ENCODE assay signal across 10 cellular contexts in genomic region chr22:21951062-21951461, GRCh38. TPM values are rescaled to one million over a fixed set of nuclear protein-coding genes. Genes with fewer than 3 reads are reported as not detected.
DNase-seq lines count a peak whose midpoint lies in the region; ATAC-seq and TF ChIP-seq lines count a peak whose summit lies in the region.
"Had no signal": no experiment of that assay in that cellular context is flagged by ENCODE, and none has a peak within 500 bp of the region (broad histone marks: within the 10 kb centered on the region; RNA-seq: fewer than 3 reads in every experiment).

No MANE protein-coding gene starts in this region.

- H3K9me3 ChIP-seq in endodermal cell (ENCODE audit: control insufficient read depth, low read length), result no peaks in the 10 kb centered on the region
- H3K9me3 ChIP-seq in psoas muscle, result no peaks in the 10 kb centered on the region
- H3K9me3 ChIP-seq in aorta (ENCODE audit: control insufficient read depth, low read length), result no peaks in the 10 kb centered on the region

- H3K36me3 ChIP-seq in endodermal cell (ENCODE audit: control insufficient read depth, insufficient read depth, low read length) (no peaks in the 10 kb centered on the region), psoas muscle (ENCODE audit: insufficient read depth in 1 of 2, low read depth in 1 of 2) (no peaks in the 10 kb centered on the region), aorta (ENCODE audit: control insufficient read depth in 1 of 2, insufficient read depth in 2 of 2, low read length in 1 of 2) (no peaks in the 10 kb centered on the region)

- CTCF ChIA-PET in WTC11 (lab: Charles Lee), result interaction anchor here (0.7 to 9.1 kb wide), 3 partner anchors 13 to 304 kb away, joined by 3 to 121 read pairs (median 9); no protein-coding TSS in a partner anchor

- no peak for DNase-seq in activated naive CD4-positive, alpha-beta T cell treated with anti-CD3 and anti-CD28 coated beads, Interleukin-2, amount 50 U/mL, for 16 hours
- DNase-seq in WTC11 (ENCODE audit: low spot score) (no peak), endodermal cell (no peak), psoas muscle (no peak), aorta (no peak)
- DNase-seq in effector CD4-positive, alpha-beta T cell, result no peak
- DNase-seq: midbrain, NCI-H2171 treated with DMSO at 0.1 percent for 48 hours had no signal

- no peak for ATAC-seq in WTC11
- ATAC-seq in psoas muscle, result no peak
- ATAC-seq in aorta (ENCODE audit: low FRiP score), result no peak
- ATAC-seq in GM21515 (IDR thresholded peaks at IDR 0.05; ENCODE audit: unreplicated experiment), result no peak

- H3K27me3 ChIP-seq in endodermal cell (ENCODE audit: control insufficient read depth, insufficient read depth, low read length, poor library complexity, severe bottlenecking) (no peaks in the 10 kb centered on the region), psoas muscle (ENCODE audit: insufficient read depth in 3 of 3, low read length in 2 of 3) (no peaks in the 10 kb centered on the region), aorta (ENCODE audit: control insufficient read depth in 1 of 2, insufficient read depth in 2 of 2, low read length in 1 of 2) (no peaks in the 10 kb centered on the region)

- H3K4me3 Mint-ChIP-seq in activated naive CD4-positive, alpha-beta T cell treated with anti-CD3 and anti-CD28 coated beads, Interleukin-2, amount 50 U/mL, for 24 hours, result peak overlapping the region; percentile 79
- H3K4me3 Mint-ChIP-seq in WTC11 (peak overlapping the region; percentile 25; the same call in 1 of the 2 replicates), endodermal cell (peak overlapping the region; percentile 76)

- peaks cover 33% of the 10 kb centered on the region for H3K4me1 Mint-ChIP-seq in activated naive CD4-positive, alpha-beta T cell treated with anti-CD3 and anti-CD28 coated beads, Interleukin-2, amount 50 U/mL, for 24 hours
- H3K4me1 Mint-ChIP-seq in WTC11 (peaks cover 23% of the 10 kb centered on the region), endodermal cell (peaks cover 25% of the 10 kb centered on the region)

- H3K9me3 Mint-ChIP-seq in activated naive CD4-positive, alpha-beta T cell treated with anti-CD3 and anti-CD28 coated beads, Interleukin-2, amount 50 U/mL, for 24 hours, result no peaks in the 10 kb centered on the region
- H3K9me3 Mint-ChIP-seq in WTC11 (no peaks in the 10 kb centered on the region), endodermal cell (no peaks in the 10 kb centered on the region)

- H3K27ac Mint-ChIP-seq in activated naive CD4-positive, alpha-beta T cell treated with anti-CD3 and anti-CD28 coated beads, Interleukin-2, amount 50 U/mL, for 24 hours, result peak overlapping the region; percentile 23
- no peak overlapping the region for H3K27ac Mint-ChIP-seq in WTC11
- no peak overlapping the region for H3K27ac Mint-ChIP-seq in endodermal cell

- no peak overlapping the region for H3K9ac ChIP-seq in endodermal cell (ENCODE audit: extremely low read depth, low read length, poor library complexity, severe bottlenecking)

- TF ChIP-seq CTCF in WTC11 (IDR thresholded peaks at IDR 0.05) (no peak), endodermal cell (conservative IDR thresholded peaks at IDR 0.05) (no peak), psoas muscle (IDR thresholded peaks at IDR 0.05) (no peak)

- no peaks in the 10 kb centered on the region for H3K36me3 Mint-ChIP-seq in activated naive CD4-positive, alpha-beta T cell treated with anti-CD3 and anti-CD28 coated beads, Interleukin-2, amount 50 U/mL, for 24 hours
- H3K36me3 Mint-ChIP-seq in WTC11 (no peaks in the 10 kb centered on the region), endodermal cell (ENCODE audit: low read depth) (peaks cover 2% of the 10 kb centered on the region)

- 95 to 97% methylated on average over 3 to 7 of the region's 7 CpGs for WGBS in endodermal cell (ENCODE audit: insufficient coverage in 1 of 2, insufficient read length in 1 of 2), 2 experiments
- whole genome bisulfite sequencing in psoas muscle, 3 donors, result 81 to 89% (median 87%) methylated on average over 7 of the region's 7 CpGs
- WGBS in aorta, 2 donors, result 94 to 95% methylated on average over 6 to 7 of the region's 7 CpGs

- H3K4me1 ChIP-seq in endodermal cell (ENCODE audit: control insufficient read depth, insufficient read depth, low read length), result peaks cover 5% of the 10 kb centered on the region
- peaks cover 33% of the 10 kb centered on the region for H3K4me1 ChIP-seq in psoas muscle
- no peaks in the 10 kb centered on the region for H3K4me1 ChIP-seq in aorta (ENCODE audit: control insufficient read depth in 1 of 2, insufficient read depth in 2 of 2, low read length in 2 of 2)

- H3K27me3 Mint-ChIP-seq in activated naive CD4-positive, alpha-beta T cell treated with anti-CD3 and anti-CD28 coated beads, Interleukin-2, amount 50 U/mL, for 24 hours, result no peaks in the 10 kb centered on the region
- peaks cover 26% of the 10 kb centered on the region for H3K27me3 Mint-ChIP-seq in WTC11 (ENCODE audit: low read depth)
- peaks cover 11% of the 10 kb centered on the region for H3K27me3 Mint-ChIP-seq in endodermal cell (ENCODE audit: insufficient read depth)

- H3K27ac ChIP-seq in endodermal cell (ENCODE audit: low read depth, low read length), result no peak overlapping the region
- H3K27ac ChIP-seq in psoas muscle, result peak overlapping the region; percentile 76
- H3K27ac ChIP-seq in aorta (ENCODE audit: low read depth in 1 of 2, low read length in 2 of 2), result no peak overlapping the region

- H3K4me3 ChIP-seq in endodermal cell (ENCODE audit: low read length) (no peak overlapping the region), psoas muscle (peak overlapping the region; percentile 74), aorta (ENCODE audit: low read length in 2 of 2) (no peak overlapping the region)

- POLR2A ChIA-PET in WTC11 (lab: Charles Lee), result no interaction called here

- intact Hi-C loops in psoas muscle (cut with DNase I), result loop anchor here (5.0 kb wide), 2 partner anchors 84 to 239 kb away; partner anchors contain the start of gene MAPK1 (in 1 of the 2)
- intact Hi-C loops in aorta (cut with DNase I), result no loop called here

TF ChIP-seq in WTC11, 78 proteins besides CTCF, POLR2A, EP300 and RAD21:
- no peak for TF ChIP-seq ZNF317 (CRISPR knock-in tag; IDR thresholded peaks at IDR 0.05; ENCODE audit: borderline replicate concordance, low read depth)
- no peak for TF ChIP-seq GABPB1 (CRISPR knock-in tag; IDR thresholded peaks at IDR 0.05)

RNA-seq across cellular contexts. Expression of gene PPM1F, which starts 1.6 kb away (rescaled TPM):
- total RNA-seq in WTC11 (2021) (23.9 to 30.6 TPM (median 28.6 TPM) in 3 replicates), endodermal cell (10 to 100 TPM; 37.6 to 49.2 TPM), psoas muscle (10 to 100 TPM; 11.9 to 29.5 (median 15.7) TPM), aorta (10 to 100 TPM; 50.3 to 65.1 TPM)
- polyA plus RNA-seq in endodermal cell (2013, experiment 1 of 2), result 20.3 TPM
- polyA plus RNA-seq in endodermal cell (2013, experiment 2 of 2), result 18.3 TPM
- polyA plus RNA-seq in psoas muscle (10 to 100 TPM in 2 of 3 donors, 1 to 10 TPM in 1; 8.1 to 13.1 (median 11.8) TPM), aorta (10 to 100 TPM in 1 of 2 donors, 1 to 10 TPM in 1; 5.9 to 13.8 TPM)

RNA-seq across cellular contexts. Expression of gene TOP3B, which starts 31.5 kb away (rescaled TPM):
- total RNA-seq in WTC11 (2021) (52.5 to 68.6 TPM (median 52.7 TPM) in 3 replicates), endodermal cell (10 to 100 TPM; 68.8 to 71.9 TPM), psoas muscle (10 to 100 TPM in 1 of 4 donors, 1 to 10 TPM in 3; 5.4 to 12.2 (median 9.0) TPM), aorta (10 to 100 TPM; 24.8 to 37.2 TPM)
- 61.4 TPM for polyA plus RNA-seq in endodermal cell (2013, experiment 1 of 2)
- polyA plus RNA-seq in endodermal cell (2013, experiment 2 of 2), result 49.3 TPM
- polyA plus RNA-seq in psoas muscle (10 to 100 TPM in 1 of 3 donors, 1 to 10 TPM in 2; 6.4 to 13.5 (median 8.1) TPM), aorta (10 to 100 TPM in 1 of 2 donors, 1 to 10 TPM in 1; 7.4 to 18.2 TPM)

Comparison
In these comparisons a context has a peak if more than half of its experiments do, and no peak if none do; other contexts are left out.
1. H3K4me3 Mint-ChIP-seq: peak in every context shown above with its lines; median percentile 79 in activated naive CD4-positive, alpha-beta T cell treated with anti-CD3 and anti-CD28 coated beads, Interleukin-2, amount 50 U/mL, for 24 hours; 76 in endodermal cell; 25 in WTC11.
2. intact Hi-C loops: an anchor here in psoas muscle (5.0 kb wide); none called in aorta.